20 cellular contexts compared by ENCODE assay signal in genomic region chr1:243465738-243466137, GRCh38.
"Had no signal": no experiment of that assay in that cellular context is flagged by ENCODE, and none has a peak within 500 bp of the region (broad histone marks: within the 10 kb centered on the region; RNA-seq: fewer than 3 reads in every experiment).

No MANE protein-coding gene starts in this region.

- DNase-seq: activated B cell treated with CpG ODN at 0.5 μM for 24 hours; activated CD4-positive, alpha-beta memory T cell treated with anti-CD3 and anti-CD28 coated beads for 36 hours; activated CD4-positive, alpha-beta T cell treated with anti-CD3 and anti-CD28 coated beads for 4 hours; activated effector memory CD4-positive, alpha-beta T cell treated with Interleukin-2 at 50 U/mL for 16 hours; activated naive CD4-positive, alpha-beta T cell treated with anti-CD3 and anti-CD28 coated beads, Interleukin-2, amount 10 ng/mL, durations not matched to agents 7 days and 5 days; activated T-cell treated with anti-CD3 and anti-CD28 coated beads, Interleukin-2, amount 50 U/mL, for 72 hours; amygdala; cerebellar nuclear complex; cortex of kidney; esophagus squamous epithelium; heart left ventricle; left cardiac atrium; mesenchymal stem cell; nephron progenitor cell; pancreas; psoas muscle; stimulated activated CD4-positive, alpha-beta T cell treated with anti-CD3 and anti-CD28 coated beads, Interleukin-4, amount 100 ng/mL, for 24 hours; tibial artery had no signal

- FAIRE-seq: islet of Langerhans, pancreas had no signal

- ATAC-seq: activated T-cell treated with anti-CD3 and anti-CD28 coated beads, Interleukin-2, amount 50 U/mL, for 72 hours; heart left ventricle; left cardiac atrium; pancreas; psoas muscle had no signal

- H3K27ac ChIP-seq: esophagus squamous epithelium, heart left ventricle, pancreas, psoas muscle, right atrium auricular region, tibial artery had no signal

- H3K9me3 ChIP-seq: esophagus squamous epithelium, heart left ventricle, pancreas, psoas muscle, right atrium auricular region, tibial artery had no signal

- H3K4me3 ChIP-seq: esophagus squamous epithelium, heart left ventricle, pancreas, psoas muscle, right atrium auricular region, tibial artery had no signal

- H3K4me1 ChIP-seq: esophagus squamous epithelium, pancreas, psoas muscle, right atrium auricular region, tibial artery had no signal

- H3K27me3 ChIP-seq: esophagus squamous epithelium, heart left ventricle, pancreas, right atrium auricular region, tibial artery had no signal

- H3K36me3 ChIP-seq: pancreas, right atrium auricular region had no signal
